ENCODE assay signal across 9 cellular contexts in genomic region chr1:121458291-121459048, GRCh38.
DNase-seq lines count a peak whose midpoint lies in the region; ATAC-seq and TF ChIP-seq lines count a peak whose summit lies in the region.
"Had no signal": no experiment of that assay in that cellular context is flagged by ENCODE, and none has a peak within 500 bp of the region (broad histone marks: within the 10 kb centered on the region; RNA-seq: fewer than 3 reads in every experiment).

No MANE protein-coding gene starts in this region.

- no peak overlapping the region for H3K9ac ChIP-seq in SK-N-SH

- no peaks in the 10 kb centered on the region for H3K27me3 Mint-ChIP-seq in activated T-cell treated with anti-CD3 and anti-CD28 coated beads, Interleukin-2, amount 50 U/mL, for 24 hours

- H3K9me2 ChIP-seq in SK-N-SH: no peaks in the 10 kb centered on the region

- POLR2A ChIA-PET in SK-N-SH (lab: Yijun Ruan, JAX): no interaction called here

- H3K27ac ChIP-seq in SK-N-SH (ENCODE audit: low read depth in 2 of 2, low read length in 1 of 2): no peak overlapping the region
- H3K27ac ChIP-seq: SJSA1 had no signal

- CTCF ChIA-PET in SK-N-SH (lab: Yijun Ruan, JAX): no interaction called here

- no peak for TF ChIP-seq CTCF in SK-N-SH (IDR thresholded peaks at IDR 0.05)

- peak overlapping the region; percentile 5 for H3K4me3 Mint-ChIP-seq in activated T-cell treated with anti-CD3 and anti-CD28 coated beads, Interleukin-2, amount 50 U/mL, for 24 hours

- TF ChIP-seq EP300 in SK-N-SH (IDR thresholded peaks at IDR 0.05; ENCODE audit: borderline replicate concordance in 1 of 2, low read depth in 1 of 2, low read length in 1 of 2): no peak

- H3K27me3 ChIP-seq in SK-N-SH (ENCODE audit: insufficient read depth): no peaks in the 10 kb centered on the region; the same call in 1 of the 2 replicates
- H3K27me3 ChIP-seq: SJSA1 had no signal

- ATAC-seq in HG03039 (IDR thresholded peaks at IDR 0.05; ENCODE audit: unreplicated experiment): peak; percentile 99
- peak; percentile 95 for ATAC-seq in stimulated activated naive CD8-positive, alpha-beta T cell treated with anti-CD3 and anti-CD28 coated beads, Interleukin-15, Interleukin-2, amounts not matched to agents 100 U/mL and 50 U/mL, for 24 hours

- peak overlapping the region; percentile 19 to 37; a peak in 1 of 4 replicates for H3K4me3 ChIP-seq in SK-N-SH (ENCODE audit: low read depth in 2 of 2, low read length in 1 of 2)
- H3K4me3 ChIP-seq: SJSA1 had no signal

- peak overlapping the region; percentile 59 for H3K4me2 ChIP-seq in SK-N-SH

- H3K27ac Mint-ChIP-seq in activated T-cell treated with anti-CD3 and anti-CD28 coated beads, Interleukin-2, amount 50 U/mL, for 24 hours: peak overlapping the region; percentile 19

- peaks cover 28% of the 10 kb centered on the region for H3K4me1 Mint-ChIP-seq in activated T-cell treated with anti-CD3 and anti-CD28 coated beads, Interleukin-2, amount 50 U/mL, for 24 hours (ENCODE audit: low read depth)

- H3K9me3 ChIP-seq in SK-N-SH: no peaks in the 10 kb centered on the region
- H3K9me3 ChIP-seq: SJSA1 had no signal

- H2AFZ ChIP-seq in SK-N-SH (ENCODE audit: low read depth): peak overlapping the region; percentile 64; the same call in 1 of the 2 replicates

- 9% methylated on average over 2 of the region's 2 CpGs for WGBS in SK-N-SH (ENCODE audit: low lambda C conversion rate)

- no peaks in the 10 kb centered on the region for H3F3A ChIP-seq in SK-N-SH (replicated peaks; ENCODE audit: insufficient read depth)

- DNase-seq in activated T-cell treated with anti-CD3 and anti-CD28 coated beads, Interleukin-2, amount 50 U/mL, for 24 hours: no peak
- DNase-seq in activated T-cell treated with anti-CD3 and anti-CD28 coated beads, Interleukin-2, amount 50 U/mL, for 48 hours: no peak
- DNase-seq in SK-N-SH: no peak
- no peak for DNase-seq in stimulated activated naive CD8-positive, alpha-beta T cell treated with anti-CD3 and anti-CD28 coated beads, Interleukin-15, Interleukin-2, amounts not matched to agents 100 U/mL and 50 U/mL, for 24 hours
- no peak for DNase-seq in HuH-7.5 (ENCODE audit: low spot score)
- no peak for DNase-seq in NCI-H774 (lab: John Stamatoyannopoulos, UW)
- DNase-seq in NCI-H1436 (lab: John Stamatoyannopoulos, UW): no peak

- TF ChIP-seq RAD21 in SK-N-SH (IDR thresholded peaks at IDR 0.05; ENCODE audit: low read length): no peak

- no peaks in the 10 kb centered on the region for H3K9me3 Mint-ChIP-seq in activated T-cell treated with anti-CD3 and anti-CD28 coated beads, Interleukin-2, amount 50 U/mL, for 24 hours

- H3K36me3 ChIP-seq in SK-N-SH (replicated peaks in 1 of 2; ENCODE audit: control insufficient read depth in 1 of 2, insufficient read depth in 2 of 2, low read length in 1 of 2): no peaks in the 10 kb centered on the region
- H3K36me3 ChIP-seq: SJSA1 had no signal

- H3K79me2 ChIP-seq in SK-N-SH (ENCODE audit: insufficient read depth): no peaks in the 10 kb centered on the region

- no peaks in the 10 kb centered on the region for H4K20me1 ChIP-seq in SK-N-SH (ENCODE audit: insufficient read depth)

- H3K4me1 ChIP-seq in SK-N-SH (ENCODE audit: control insufficient read depth in 1 of 2, insufficient read depth in 2 of 2, low read depth in 1 of 2, low read length in 1 of 2): no peaks in the 10 kb centered on the region
- H3K4me1 ChIP-seq: SJSA1 had no signal

- no peaks in the 10 kb centered on the region for H3K36me3 Mint-ChIP-seq in activated T-cell treated with anti-CD3 and anti-CD28 coated beads, Interleukin-2, amount 50 U/mL, for 24 hours (ENCODE audit: low read depth)

TF ChIP-seq in SK-N-SH, 30 proteins besides CTCF, POLR2A, EP300 and RAD21 (continues in another document):
- TF ChIP-seq USF2 (IDR thresholded peaks at IDR 0.05; ENCODE audit: borderline replicate concordance, low read depth, low read length) (no peak), NRF1 (IDR thresholded peaks at IDR 0.05; ENCODE audit: low read depth, low read length) (no peak), ZBTB33 (IDR thresholded peaks at IDR 0.05; ENCODE audit: borderline replicate concordance, low read depth) (no peak), IRF3 (IDR thresholded peaks at IDR 0.05; ENCODE audit: low read depth, low read length) (no peak), RFX5 (IDR thresholded peaks at IDR 0.05; ENCODE audit: low read length) (no peak), SMC3 (IDR thresholded peaks at IDR 0.05; ENCODE audit: low read depth, low read length) (no peak), USF1 (IDR thresholded peaks at IDR 0.05; ENCODE audit: borderline replicate concordance, low read depth) (no peak), MAX (IDR thresholded peaks at IDR 0.05; ENCODE audit: low read depth) (no peak), GABPA (IDR thresholded peaks at IDR 0.05; ENCODE audit: low read depth) (no peak), CHD2 (IDR thresholded peaks at IDR 0.05; ENCODE audit: low read length, partially characterized antibody) (no peak), POLR2AphosphoS5 (IDR thresholded peaks at IDR 0.05; ENCODE audit: low read depth, low read length) (no peak), TAF1 (IDR thresholded peaks at IDR 0.05; ENCODE audit: borderline replicate concordance, low read depth, low read length) (no peak), REST (IDR thresholded peaks at IDR 0.05; ENCODE audit: low read depth, low read length) (no peak), FOXJ3 (CRISPR knock-in tag; IDR thresholded peaks at IDR 0.05) (no peak), GATA2 (CRISPR knock-in tag; IDR thresholded peaks at IDR 0.05) (no peak), RCOR1 (IDR thresholded peaks at IDR 0.05; ENCODE audit: low read length) (no peak)
